8 cellular contexts compared by ENCODE assay signal in genomic region chr11:93783362-93783761, GRCh38. TPM values are rescaled to one million over a fixed set of nuclear protein-coding genes. Genes with fewer than 3 reads are reported as not detected.
A peak's percentile ranks its signal among the peaks of the same experiment; 100 is the strongest.
DNase-seq lines count a peak whose midpoint lies in the region; ATAC-seq and TF ChIP-seq lines count a peak whose summit lies in the region.

No MANE protein-coding gene starts in this region.

- H3K4me3 ChIP-seq in ascending aorta (peak overlapping the region; percentile 96 to 97), lower leg skin (ENCODE audit: low read depth, poor library complexity, severe bottlenecking) (peak overlapping the region; percentile 96), tibial nerve (peak overlapping the region; percentile 65 to 99 (median 92))

- TF ChIP-seq EP300 in tibial nerve (IDR thresholded peaks at IDR 0.05): no peak

- H3K27me3 ChIP-seq in ascending aorta: no peaks in the 10 kb centered on the region
- no peaks in the 10 kb centered on the region for H3K27me3 ChIP-seq in tibial nerve

- peak overlapping the region; percentile 98 for H3K27ac Mint-ChIP-seq in activated T-cell treated with anti-CD3 and anti-CD28 coated beads, Interleukin-2, amount 50 U/mL, for 24 hours

- DNase-seq in activated T-cell treated with anti-CD3 and anti-CD28 coated beads, Interleukin-2, amount 50 U/mL, for 24 hours: no peak
- DNase-seq in activated T-cell treated with anti-CD3 and anti-CD28 coated beads, Interleukin-2, amount 50 U/mL, for 48 hours: no peak
- no peak for DNase-seq in ascending aorta (ENCODE audit: low spot score in 2 of 2)
- no peak for DNase-seq in lower leg skin (ENCODE audit: low spot score in 2 of 2)
- no peak for DNase-seq in tibial nerve (ENCODE audit: low spot score in 2 of 2)
- DNase-seq in stimulated activated CD4-positive, alpha-beta T cell treated with anti-CD3 and anti-CD28 coated beads, Interleukin-1b, Interleukin-23, amount 100 ng/mL, for 48 hours: no peak
- DNase-seq in stimulated activated CD4-positive, alpha-beta T cell treated with anti-CD3 and anti-CD28 coated beads, Interleukin-4, amount 100 ng/mL, for 24 hours: no peak

- H3K27me3 Mint-ChIP-seq in activated T-cell treated with anti-CD3 and anti-CD28 coated beads, Interleukin-2, amount 50 U/mL, for 24 hours: no peaks in the 10 kb centered on the region

- WGBS in lower leg skin, 2 donors: 46 to 54% methylated on average over 7 of the region's 7 CpGs
- 55 to 59% methylated on average over 7 of the region's 7 CpGs for WGBS in tibial nerve, 2 donors

- H3K36me3 ChIP-seq in ascending aorta (peaks cover 0 to 6% of the 10 kb centered on the region in 2 donors), tibial nerve (peaks cover 0 to 7% (median 0%) of the 10 kb centered on the region in 3 donors)

- H3K27ac ChIP-seq in ascending aorta (peak overlapping the region in 1 of 2 donors; percentile 91), tibial nerve (peak overlapping the region in 3 of 4 donors; percentile 96 to 99 (median 97))

- H3K4me1 ChIP-seq in ascending aorta (peaks cover 13 to 20% of the 10 kb centered on the region in 2 donors), tibial nerve (peaks cover 0 to 37% (median 23%) of the 10 kb centered on the region in 4 donors)

- H3K9me3 Mint-ChIP-seq in activated T-cell treated with anti-CD3 and anti-CD28 coated beads, Interleukin-2, amount 50 U/mL, for 24 hours: no peaks in the 10 kb centered on the region

- H3K36me3 Mint-ChIP-seq in activated T-cell treated with anti-CD3 and anti-CD28 coated beads, Interleukin-2, amount 50 U/mL, for 24 hours (ENCODE audit: low read depth): peaks cover 52% of the 10 kb centered on the region

- TF ChIP-seq POLR2A in lower leg skin (IDR thresholded peaks at IDR 0.05) (no peak), tibial nerve (IDR thresholded peaks at IDR 0.05) (no peak)

- peaks cover 36% of the 10 kb centered on the region for H3K4me1 Mint-ChIP-seq in activated T-cell treated with anti-CD3 and anti-CD28 coated beads, Interleukin-2, amount 50 U/mL, for 24 hours (ENCODE audit: low read depth)

- TF ChIP-seq CTCF in ascending aorta (IDR thresholded peaks at IDR 0.05) (no peak), lower leg skin (IDR thresholded peaks at IDR 0.05) (no peak), tibial nerve (IDR thresholded peaks at IDR 0.05) (no peak)

- no peaks in the 10 kb centered on the region for H3K9me3 ChIP-seq in ascending aorta
- H3K9me3 ChIP-seq in tibial nerve: no peaks in the 10 kb centered on the region

- ATAC-seq in HG03439 (IDR thresholded peaks at IDR 0.05; ENCODE audit: unreplicated experiment): no peak

- intact Hi-C loops in ascending aorta (cut with DNase I): loop anchor here (5.0 to 10.0 kb wide), 2 partner anchors 121 to 239 kb away; partner anchors contain the start of genes CEP295 and SMCO4
- intact Hi-C loops in lower leg skin (cut with DNase I; ENCODE audit: low total_unique reads): no loop called here

- peak overlapping the region; percentile 99 for H3K4me3 Mint-ChIP-seq in activated T-cell treated with anti-CD3 and anti-CD28 coated beads, Interleukin-2, amount 50 U/mL, for 24 hours

RNA-seq across cellular contexts. Expression of gene MED17, which starts 0.7 kb away (rescaled TPM):
- 12.6 TPM for total RNA-seq in ascending aorta
- 10 to 100 TPM; 25.2 to 42.1 (median 35.5) TPM for total RNA-seq in lower leg skin
- total RNA-seq in tibial nerve: 10 to 100 TPM; 18.6 to 40.8 (median 37.2) TPM

RNA-seq across cellular contexts. Expression of gene C11orf54, which starts 41.9 kb away (rescaled TPM):
- total RNA-seq in ascending aorta: 3.9 TPM
- 10 to 100 TPM; 25.3 to 35.7 (median 32.5) TPM for total RNA-seq in lower leg skin
- 10 to 100 TPM; 23.4 to 43.1 (median 37.1) TPM for total RNA-seq in tibial nerve

RNA-seq across cellular contexts. Expression of gene TAF1D, which starts 42.1 kb away (rescaled TPM):
- total RNA-seq in ascending aorta (81.1 TPM), lower leg skin (10 to 100 TPM; 45.2 to 92.5 (median 70.0) TPM), tibial nerve (100 to 1,000 TPM; 106 to 166 (median 127) TPM)
